8 cellular contexts compared by ENCODE assay signal in genomic region chr2:169828141-169828811, GRCh38. TPM values are rescaled to one million over a fixed set of nuclear protein-coding genes. Genes with fewer than 3 reads are reported as not detected.
A peak's percentile ranks its signal among the peaks of the same experiment; 100 is the strongest.
DNase-seq lines count a peak whose midpoint lies in the region; ATAC-seq, FAIRE-seq and TF ChIP-seq lines count a peak whose summit lies in the region.

No MANE protein-coding gene starts in this region.

- WGBS in urinary bladder, result 1% methylated on average over 13 of the region's 13 CpGs

- H3K9me3 Mint-ChIP-seq in activated naive CD4-positive, alpha-beta T cell treated with anti-CD3 and anti-CD28 coated beads, Interleukin-2, amount 50 U/mL, for 24 hours, result no peaks in the 10 kb centered on the region

- no peaks in the 10 kb centered on the region for H3K27me3 Mint-ChIP-seq in activated naive CD4-positive, alpha-beta T cell treated with anti-CD3 and anti-CD28 coated beads, Interleukin-2, amount 50 U/mL, for 24 hours

- H3K27ac Mint-ChIP-seq in activated naive CD4-positive, alpha-beta T cell treated with anti-CD3 and anti-CD28 coated beads, Interleukin-2, amount 50 U/mL, for 24 hours, result peak overlapping the region; percentile 87

- H3K4me3 ChIP-seq in urinary bladder (ENCODE audit: low read depth, low read length), result peak overlapping the region; percentile 89

- H3K4me3 Mint-ChIP-seq in activated naive CD4-positive, alpha-beta T cell treated with anti-CD3 and anti-CD28 coated beads, Interleukin-2, amount 50 U/mL, for 24 hours, result peak overlapping the region; percentile 95

- peak; percentile 3 to 24 for DNase-seq in NCI-H187 (lab: John Stamatoyannopoulos, UW)
- no peak for DNase-seq in NCI-H187 treated with DMSO at 0.1 percent for 48 hours (lab: John Stamatoyannopoulos, UW)
- DNase-seq in RCC 7860 (ENCODE audit: low spot score), result peak; percentile 16
- DNase-seq in glomerular visceral epithelial cell (ENCODE audit: extremely low spot score), result peak; percentile 44
- no peak for DNase-seq in omental fat pad (ENCODE audit: low spot score)

- H3K4me1 Mint-ChIP-seq in activated naive CD4-positive, alpha-beta T cell treated with anti-CD3 and anti-CD28 coated beads, Interleukin-2, amount 50 U/mL, for 24 hours, result peaks cover 61% of the 10 kb centered on the region

- FAIRE-seq in RCC 7860 (lab: Jason Lieb, UNC), result no peak

- peaks cover 1% of the 10 kb centered on the region for H3K4me1 ChIP-seq in urinary bladder (ENCODE audit: insufficient read depth)

- no peaks in the 10 kb centered on the region for H3K36me3 ChIP-seq in urinary bladder (ENCODE audit: insufficient read depth)

- peaks cover 4% of the 10 kb centered on the region for H3K36me3 Mint-ChIP-seq in activated naive CD4-positive, alpha-beta T cell treated with anti-CD3 and anti-CD28 coated beads, Interleukin-2, amount 50 U/mL, for 24 hours

- no peak for TF ChIP-seq CTCF in omental fat pad (IDR thresholded peaks at IDR 0.05)

- ATAC-seq in HG03442 (IDR thresholded peaks at IDR 0.05; ENCODE audit: unreplicated experiment) (peak; percentile 25), omental fat pad (ENCODE audit: low FRiP score) (peak; percentile 25)

- peak overlapping the region; percentile 87 for H3K27ac ChIP-seq in urinary bladder (ENCODE audit: low read depth)

RNA-seq across cellular contexts. Expression of gene UBR3, which starts 1.0 kb away (rescaled TPM):
- total RNA-seq in omental fat pad, result 10 to 100 TPM; 59.2 to 90.3 (median 64.0) TPM
- 172 TPM for total RNA-seq in urinary bladder
- 19.7 TPM for polyA plus RNA-seq in urinary bladder

RNA-seq across cellular contexts. Expression of gene METTL5, which starts 3.6 kb away (rescaled TPM):
- total RNA-seq in omental fat pad (10 to 100 TPM; 27.4 to 63.2 (median 39.0) TPM), urinary bladder (47.6 TPM)
- polyA plus RNA-seq in urinary bladder, result 61.1 TPM

RNA-seq across cellular contexts. Expression of gene SSB, which starts 29.6 kb away (rescaled TPM):
- total RNA-seq in omental fat pad (100 to 1,000 TPM in 2 of 4 donors, 10 to 100 TPM in 2; 70.3 to 246 (median 111) TPM), urinary bladder (100 TPM)
- 91.4 TPM for polyA plus RNA-seq in urinary bladder

Comparison
In these comparisons a context has a peak if more than half of its experiments do, and no peak if none do; other contexts are left out.
1. DNase-seq: peak in NCI-H187 (2 of 2), RCC 7860 (single experiment) and glomerular visceral epithelial cell (single experiment); none in NCI-H187 treated with DMSO at 0.1 percent for 48 hours (single experiment) and omental fat pad (single experiment).